In the genomic region with DNA sequence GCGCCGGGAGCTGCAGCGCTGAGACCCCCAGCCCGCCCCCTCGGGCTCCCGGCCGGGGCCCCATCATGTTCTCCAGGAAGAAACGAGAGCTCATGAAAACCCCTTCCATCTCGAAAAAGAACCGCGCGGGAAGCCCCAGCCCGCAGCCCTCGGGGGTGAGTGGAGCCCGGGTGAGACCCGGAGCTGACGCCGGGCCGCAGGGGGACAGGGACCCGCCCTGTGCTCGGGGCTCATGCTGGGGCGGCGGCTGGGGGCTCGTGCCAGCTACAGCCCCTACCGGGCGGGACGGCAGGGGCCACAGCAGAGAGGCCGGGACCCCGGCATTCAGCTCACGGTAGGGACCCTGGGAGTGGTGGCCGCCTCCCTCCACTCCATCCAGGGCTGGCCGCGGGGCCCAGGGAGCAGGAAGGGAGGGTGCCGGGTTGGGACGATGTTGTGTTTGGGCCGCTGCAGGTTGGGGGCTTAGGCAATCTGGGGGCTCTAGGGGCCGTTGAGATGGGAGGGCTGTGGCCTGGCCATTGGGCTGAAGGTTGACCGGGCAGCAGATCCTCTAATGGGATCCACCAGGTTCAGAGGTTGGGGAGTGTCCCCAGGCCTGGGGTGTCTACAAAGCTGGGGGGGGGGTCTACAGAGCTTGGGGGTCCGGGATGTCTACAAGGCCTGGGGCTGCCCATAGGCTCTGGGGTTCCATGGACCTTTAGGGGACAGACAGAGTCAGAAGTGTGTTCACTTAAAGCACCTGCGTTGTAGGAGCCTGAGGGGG, we compare ENCODE assay signal across 8 cellular contexts. TPM values are rescaled to one million over a fixed set of nuclear protein-coding genes. Genes with fewer than 3 reads are reported as not detected.
DNase-seq lines count a peak whose midpoint lies in the region; ATAC-seq and TF ChIP-seq lines count a peak whose summit lies in the region.

No MANE protein-coding gene starts in this region.

- peak overlapping the region; percentile 92 for H3K4me3 Mint-ChIP-seq in CD4-positive, alpha-beta T cell

- peak overlapping the region in 4 of 5 donors; percentile 35 to 62 (median 52) for H3K9ac ChIP-seq in subcutaneous abdominal adipose tissue (ENCODE audit: low read length in 5 of 5)

- H3K27ac Mint-ChIP-seq in CD4-positive, alpha-beta T cell, result peak overlapping the region; percentile 96

- peak; percentile 40 for ATAC-seq in CD4-positive, alpha-beta T cell (ENCODE audit: poor library complexity)
- ATAC-seq in HG02610 (IDR thresholded peaks at IDR 0.05; ENCODE audit: unreplicated experiment), result peak; percentile 18
- ATAC-seq in right cardiac atrium, result peak in 1 of 2 donors; percentile 3

- H3K27ac ChIP-seq in CD4-positive, alpha-beta T cell (ENCODE audit: low read depth, low read length), result peak overlapping the region; percentile 98
- H3K27ac ChIP-seq in right cardiac atrium (ENCODE audit: low read length), result no peak overlapping the region
- no peak overlapping the region for H3K27ac ChIP-seq in subcutaneous abdominal adipose tissue (ENCODE audit: low read depth, low read length)

- intact Hi-C loops in CD4-positive, alpha-beta T cell (cut with DNase I, micrococcal nuclease), result loop anchor here (1.0 to 5.0 kb wide), 7 partner anchors 10 to 125 kb away; a partner anchor contains a TSS
- intact Hi-C loops in right cardiac atrium (cut with DNase I), result no loop called here
- intact Hi-C loops in posterior vena cava (cut with DNase I), result loop anchor here in 1 of 2 donors (1.0 kb wide), 1 partner anchor 37 kb away; no protein-coding TSS in a partner anchor

- WGBS in right cardiac atrium, result 7% methylated on average over 40 of the region's 40 CpGs

- POLR2A ChIA-PET in CD4-positive, alpha-beta T cell (lab: Charles Lee), result interaction anchor here (0.7 to 21.0 kb wide), 32 partner anchors 12 to 364 kb away, joined by 3 to 1253 read pairs (median 6); a partner anchor contains a TSS

- H3K27me3 Mint-ChIP-seq in CD4-positive, alpha-beta T cell, result no peaks in the 10 kb centered on the region

- peaks cover 67% of the 10 kb centered on the region for H3K4me1 Mint-ChIP-seq in CD4-positive, alpha-beta T cell (ENCODE audit: low read depth)

- DNase-seq in CD4-positive, alpha-beta T cell, result peak in 3 of 10 experiments; percentile 60 to 70 (median 63)
- DNase-seq in activated CD4-positive, CD25-positive, alpha-beta regulatory T cell (lab: John Stamatoyannopoulos, UW), result peak; percentile 53 to 59 (median 56)
- DNase-seq in right cardiac atrium (peak; percentile 12 to 64 (median 61)), posterior vena cava (ENCODE audit: low spot score) (no peak), mucosa of gallbladder (ENCODE audit: low spot score) (no peak), OCI-M2 (lab: John Stamatoyannopoulos, UW; ENCODE audit: unreplicated experiment) (no peak)

- TF ChIP-seq CTCF in CD4-positive, alpha-beta T cell (IDR thresholded peaks at IDR 0.05), result no peak

- no peaks in the 10 kb centered on the region for H3K9me3 Mint-ChIP-seq in CD4-positive, alpha-beta T cell

- peaks cover 40% of the 10 kb centered on the region for H3K36me3 Mint-ChIP-seq in CD4-positive, alpha-beta T cell (ENCODE audit: low read depth)

- no peaks in the 10 kb centered on the region for H3K9me3 ChIP-seq in CD4-positive, alpha-beta T cell (ENCODE audit: control insufficient read depth, low read length)
- H3K9me3 ChIP-seq in right cardiac atrium (ENCODE audit: control insufficient read depth, low read length) (no peaks in the 10 kb centered on the region), subcutaneous abdominal adipose tissue (ENCODE audit: control insufficient read depth in 5 of 5, low read length in 5 of 5) (no peaks in the 10 kb centered on the region)

- H3K4me3 ChIP-seq in right cardiac atrium (ENCODE audit: low read length) (peak overlapping the region; percentile 48), subcutaneous abdominal adipose tissue (ENCODE audit: low read depth in 1 of 5, low read length in 5 of 5) (peak overlapping the region in 4 of 5 donors; percentile 11 to 67 (median 48))

- CTCF ChIA-PET in CD4-positive, alpha-beta T cell (lab: Charles Lee), result interaction anchor here (0.6 to 2.0 kb wide), 9 partner anchors 8 to 204 kb away, joined by 3 to 11 read pairs (median 5); a partner anchor contains a TSS

- H3K27me3 ChIP-seq in CD4-positive, alpha-beta T cell (ENCODE audit: control insufficient read depth, insufficient read depth, low read length), result no peaks in the 10 kb centered on the region
- H3K27me3 ChIP-seq in right cardiac atrium (ENCODE audit: control insufficient read depth, insufficient read depth), result no peaks in the 10 kb centered on the region
- H3K27me3 ChIP-seq in subcutaneous abdominal adipose tissue (ENCODE audit: control insufficient read depth in 5 of 5, insufficient read depth in 4 of 5, low read length in 5 of 5), result peaks cover 0 to 49% (median 6%) of the 10 kb centered on the region in 5 donors

- no peaks in the 10 kb centered on the region for H3K36me3 ChIP-seq in subcutaneous abdominal adipose tissue (ENCODE audit: control insufficient read depth in 5 of 5, insufficient read depth in 5 of 5, low read length in 5 of 5)

- no peaks in the 10 kb centered on the region for H3K4me1 ChIP-seq in right cardiac atrium (ENCODE audit: control insufficient read depth, insufficient read depth, low read length)
- peaks cover 0 to 60% (median 45%) of the 10 kb centered on the region in 5 donors for H3K4me1 ChIP-seq in subcutaneous abdominal adipose tissue (ENCODE audit: control insufficient read depth in 5 of 5, insufficient read depth in 5 of 5, low read length in 5 of 5)

RNA-seq across cellular contexts. Expression of a gene that starts 0.6 kb away (rescaled TPM):
- 100 to 1,000 TPM; 861 to 878 TPM for total RNA-seq in CD4-positive, alpha-beta T cell
- total RNA-seq in right cardiac atrium, result 10 to 100 TPM in 1 of 4 donors, 1 to 10 TPM in 3; 7.7 to 10.4 (median 9.2) TPM
- polyA plus RNA-seq in right cardiac atrium, result 5.9 TPM
- 10 to 100 TPM in 1 of 2 donors, 1 to 10 TPM in 1; 10.0 to 26.8 TPM for total RNA-seq in posterior vena cava
- 42.4 TPM for total RNA-seq in mucosa of gallbladder

RNA-seq across cellular contexts. Expression of a gene that starts 27.6 kb away (rescaled TPM):
- 100 to 1,000 TPM; 114 to 118 TPM for total RNA-seq in CD4-positive, alpha-beta T cell
- 10 to 100 TPM in 1 of 4 donors, 1 to 10 TPM in 3; 7.3 to 10.4 (median 8.7) TPM for total RNA-seq in right cardiac atrium
- 9.1 TPM for polyA plus RNA-seq in right cardiac atrium
- total RNA-seq in posterior vena cava, result 1 to 10 TPM; 4.0 to 4.4 TPM
- total RNA-seq in mucosa of gallbladder, result 49.0 TPM

RNA-seq across cellular contexts. Expression of a gene that starts 27.7 kb away (rescaled TPM):
- total RNA-seq in CD4-positive, alpha-beta T cell, result 10 to 100 TPM; 45.8 to 49.0 TPM
- 100 to 1,000 TPM; 110 to 145 (median 131) TPM for total RNA-seq in right cardiac atrium
- polyA plus RNA-seq in right cardiac atrium, result 179 TPM
- 100 to 1,000 TPM in 1 of 2 donors, 10 to 100 TPM in 1; 89.9 to 105 TPM for total RNA-seq in posterior vena cava
- total RNA-seq in mucosa of gallbladder, result 137 TPM

RNA-seq across cellular contexts. Expression of a gene that starts 36.3 kb away (rescaled TPM):
- total RNA-seq in CD4-positive, alpha-beta T cell, result 100 to 1,000 TPM; 174 to 175 TPM
- 100 to 1,000 TPM; 300 to 374 (median 359) TPM for total RNA-seq in right cardiac atrium
- polyA plus RNA-seq in right cardiac atrium, result 713 TPM
- 100 to 1,000 TPM; 176 to 193 TPM for total RNA-seq in posterior vena cava
- total RNA-seq in mucosa of gallbladder, result 294 TPM

RNA-seq across cellular contexts. Expression of a gene that starts 41.1 kb away (rescaled TPM):
- total RNA-seq in CD4-positive, alpha-beta T cell, result 100 to 1,000 TPM; 307 to 318 TPM
- total RNA-seq in right cardiac atrium (10 to 100 TPM; 57.4 to 75.9 (median 63.8) TPM), posterior vena cava (100 to 1,000 TPM in 1 of 2 donors, 10 to 100 TPM in 1; 94.7 to 136 TPM), mucosa of gallbladder (104 TPM)
- polyA plus RNA-seq in right cardiac atrium, result 52.1 TPM

Comparison
In these comparisons a context has a peak if more than half of its experiments do, and no peak if none do; other contexts are left out.
1. DNase-seq: peak in activated CD4-positive, CD25-positive, alpha-beta regulatory T cell (4 of 4) and right cardiac atrium (3 of 3); none in posterior vena cava (single experiment), mucosa of gallbladder (single experiment) and OCI-M2 (single experiment).
2. RNA of a gene that starts 0.6 kb away (total RNA-seq): 861 to 878 TPM in CD4-positive, alpha-beta T cell; 42.4 TPM in mucosa of gallbladder (single experiment), 10.0 to 26.8 TPM in posterior vena cava and 7.7 to 10.4 TPM in right cardiac atrium; every median in the first group is over 10 times any median in the second.
3. intact Hi-C loops: an anchor here in CD4-positive, alpha-beta T cell (1.0 to 5.0 kb wide); none called in right cardiac atrium.